Comparison of ENCODE assay signal across 1 cellular context in the genomic region with DNA sequence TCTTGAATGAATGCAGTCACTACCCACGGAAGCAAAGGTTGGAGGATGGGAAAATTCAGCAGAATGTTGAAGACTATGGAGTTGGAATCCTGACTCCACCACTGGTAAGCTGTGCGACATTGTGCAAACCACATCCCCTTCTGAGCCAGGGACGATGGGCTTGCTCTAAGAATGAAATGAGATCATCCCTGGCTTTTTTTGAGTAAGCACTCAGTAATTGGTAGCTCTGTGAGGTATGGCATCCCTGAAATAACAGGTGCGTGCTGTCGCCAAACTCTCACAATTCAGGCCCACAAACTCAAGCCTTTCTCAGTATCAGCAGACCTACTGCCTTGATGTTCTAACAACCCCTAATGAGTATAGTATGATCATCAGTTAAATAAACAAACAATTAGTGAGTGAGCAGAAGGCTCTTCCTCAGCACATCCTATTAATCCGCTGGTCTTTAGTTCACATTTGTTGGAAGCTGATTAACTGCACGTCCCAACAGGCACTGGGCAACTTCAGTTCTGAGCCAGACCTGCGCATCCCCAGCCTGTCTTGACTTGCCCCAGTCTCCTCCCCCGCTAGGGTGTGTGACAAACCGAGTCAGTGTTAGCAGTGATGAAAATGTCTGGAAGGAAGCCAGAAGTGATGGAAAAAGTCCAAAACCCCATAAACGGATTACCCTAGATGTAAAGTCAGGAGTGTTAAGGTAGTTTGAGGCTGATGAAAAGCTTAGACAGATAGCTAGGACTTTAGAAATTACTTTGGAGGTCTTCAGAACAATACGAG.
TF ChIP-seq lines count a peak whose summit lies in the region.

No MANE protein-coding gene starts in this region.

TF ChIP-seq in HCT116, 20 proteins besides CTCF, POLR2A, EP300 and RAD21:
- no peak for TF ChIP-seq POLR2AphosphoS5 (IDR thresholded peaks at IDR 0.05; ENCODE audit: low read depth, low read length)
- TF ChIP-seq TCF7L2 (IDR thresholded peaks at IDR 0.05; ENCODE audit: borderline replicate concordance, extremely low read depth, insufficient read depth, insufficient read length): no peak
- TF ChIP-seq, protein P1, sequence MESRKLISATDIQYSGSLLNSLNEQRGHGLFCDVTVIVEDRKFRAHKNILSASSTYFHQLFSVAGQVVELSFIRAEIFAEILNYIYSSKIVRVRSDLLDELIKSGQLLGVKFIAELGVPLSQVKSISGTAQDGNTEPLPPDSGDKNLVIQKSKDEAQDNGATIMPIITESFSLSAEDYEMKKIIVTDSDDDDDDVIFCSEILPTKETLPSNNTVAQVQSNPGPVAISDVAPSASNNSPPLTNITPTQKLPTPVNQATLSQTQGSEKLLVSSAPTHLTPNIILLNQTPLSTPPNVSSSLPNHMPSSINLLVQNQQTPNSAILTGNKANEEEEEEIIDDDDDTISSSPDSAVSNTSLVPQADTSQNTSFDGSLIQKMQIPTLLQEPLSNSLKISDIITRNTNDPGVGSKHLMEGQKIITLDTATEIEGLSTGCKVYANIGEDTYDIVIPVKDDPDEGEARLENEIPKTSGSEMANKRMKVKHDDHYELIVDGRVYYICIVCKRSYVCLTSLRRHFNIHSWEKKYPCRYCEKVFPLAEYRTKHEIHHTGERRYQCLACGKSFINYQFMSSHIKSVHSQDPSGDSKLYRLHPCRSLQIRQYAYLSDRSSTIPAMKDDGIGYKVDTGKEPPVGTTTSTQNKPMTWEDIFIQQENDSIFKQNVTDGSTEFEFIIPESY (IDR thresholded peaks at IDR 0.05; ENCODE audit: extremely low read depth, insufficient replicate concordance, low read length): no peak
- TF ChIP-seq ZNF274 (IDR thresholded peaks at IDR 0.05; ENCODE audit: low read depth, low read length): no peak
- TF ChIP-seq JUND (IDR thresholded peaks at IDR 0.05): no peak
- no peak for TF ChIP-seq FOSL1 (IDR thresholded peaks at IDR 0.05; ENCODE audit: low read depth)
- no peak for TF ChIP-seq SIN3A (IDR thresholded peaks at IDR 0.05; ENCODE audit: low read depth)
- TF ChIP-seq YY1 (IDR thresholded peaks at IDR 0.05; ENCODE audit: extremely low read depth, insufficient replicate concordance, low read depth, low read length): no peak
- no peak for TF ChIP-seq CEBPB (IDR thresholded peaks at IDR 0.05; ENCODE audit: low read depth)
- no peak for TF ChIP-seq EGR1 (IDR thresholded peaks at IDR 0.05; ENCODE audit: low read depth)
- TF ChIP-seq, protein P2, sequence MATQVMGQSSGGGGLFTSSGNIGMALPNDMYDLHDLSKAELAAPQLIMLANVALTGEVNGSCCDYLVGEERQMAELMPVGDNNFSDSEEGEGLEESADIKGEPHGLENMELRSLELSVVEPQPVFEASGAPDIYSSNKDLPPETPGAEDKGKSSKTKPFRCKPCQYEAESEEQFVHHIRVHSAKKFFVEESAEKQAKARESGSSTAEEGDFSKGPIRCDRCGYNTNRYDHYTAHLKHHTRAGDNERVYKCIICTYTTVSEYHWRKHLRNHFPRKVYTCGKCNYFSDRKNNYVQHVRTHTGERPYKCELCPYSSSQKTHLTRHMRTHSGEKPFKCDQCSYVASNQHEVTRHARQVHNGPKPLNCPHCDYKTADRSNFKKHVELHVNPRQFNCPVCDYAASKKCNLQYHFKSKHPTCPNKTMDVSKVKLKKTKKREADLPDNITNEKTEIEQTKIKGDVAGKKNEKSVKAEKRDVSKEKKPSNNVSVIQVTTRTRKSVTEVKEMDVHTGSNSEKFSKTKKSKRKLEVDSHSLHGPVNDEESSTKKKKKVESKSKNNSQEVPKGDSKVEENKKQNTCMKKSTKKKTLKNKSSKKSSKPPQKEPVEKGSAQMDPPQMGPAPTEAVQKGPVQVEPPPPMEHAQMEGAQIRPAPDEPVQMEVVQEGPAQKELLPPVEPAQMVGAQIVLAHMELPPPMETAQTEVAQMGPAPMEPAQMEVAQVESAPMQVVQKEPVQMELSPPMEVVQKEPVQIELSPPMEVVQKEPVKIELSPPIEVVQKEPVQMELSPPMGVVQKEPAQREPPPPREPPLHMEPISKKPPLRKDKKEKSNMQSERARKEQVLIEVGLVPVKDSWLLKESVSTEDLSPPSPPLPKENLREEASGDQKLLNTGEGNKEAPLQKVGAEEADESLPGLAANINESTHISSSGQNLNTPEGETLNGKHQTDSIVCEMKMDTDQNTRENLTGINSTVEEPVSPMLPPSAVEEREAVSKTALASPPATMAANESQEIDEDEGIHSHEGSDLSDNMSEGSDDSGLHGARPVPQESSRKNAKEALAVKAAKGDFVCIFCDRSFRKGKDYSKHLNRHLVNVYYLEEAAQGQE (IDR thresholded peaks at IDR 0.05; ENCODE audit: low read depth): no peak
